9 cellular contexts compared by ENCODE assay signal in genomic region chr6:105428342-105428957, GRCh38. TPM values are rescaled to one million over a fixed set of nuclear protein-coding genes. Genes with fewer than 3 reads are reported as not detected.
DNase-seq lines count a peak whose midpoint lies in the region; ATAC-seq and FAIRE-seq lines count a peak whose summit lies in the region.
"Had no signal": no experiment of that assay in that cellular context is flagged by ENCODE, and none has a peak within 500 bp of the region (broad histone marks: within the 10 kb centered on the region; RNA-seq: fewer than 3 reads in every experiment).

No MANE protein-coding gene starts in this region.

- peak; percentile 89 for DNase-seq in M059J (ENCODE audit: low read depth)
- DNase-seq in myocyte (ENCODE audit: low read depth): peak; percentile 18
- DNase-seq in activated CD4-positive, alpha-beta T cell treated with anti-CD3 and anti-CD28 coated beads, Interleukin-2, amount 10 ng/mL, durations not matched to agents 24 days and 14 days: no peak
- no peak for DNase-seq in immature natural killer cell
- DNase-seq in activated naive CD4-positive, alpha-beta T cell treated with anti-CD3 and anti-CD28 coated beads, Interleukin-2, amount 50 U/mL, for 72 hours (ENCODE audit: low spot score in 2 of 2): no peak
- DNase-seq: NCI-H1105 had no signal

- no peaks in the 10 kb centered on the region for H3K36me3 Mint-ChIP-seq in activated CD4-positive, alpha-beta T cell treated with anti-CD3 and anti-CD28 coated beads, Interleukin-2, amount 10 ng/mL, durations not matched to agents 24 days and 14 days (ENCODE audit: low read depth)
- H3K36me3 Mint-ChIP-seq in immature natural killer cell: no peaks in the 10 kb centered on the region
- H3K36me3 Mint-ChIP-seq in activated naive CD4-positive, alpha-beta T cell treated with anti-CD3 and anti-CD28 coated beads, Interleukin-2, amount 50 U/mL, for 72 hours: no peaks in the 10 kb centered on the region

- peaks cover 38% of the 10 kb centered on the region for H3K4me1 ChIP-seq in ACC112 (ENCODE audit: control insufficient read depth, insufficient read depth, low read length, unreplicated experiment)

- no peaks in the 10 kb centered on the region for H3K27me3 ChIP-seq in ACC112 (ENCODE audit: insufficient read depth, low read length)

- H3K27me3 Mint-ChIP-seq in activated CD4-positive, alpha-beta T cell treated with anti-CD3 and anti-CD28 coated beads, Interleukin-2, amount 10 ng/mL, durations not matched to agents 24 days and 14 days: peaks cover 26% of the 10 kb centered on the region
- H3K27me3 Mint-ChIP-seq in immature natural killer cell (ENCODE audit: low read depth in 3 of 3): no peaks in the 10 kb centered on the region

- H3K36me3 ChIP-seq in ACC112 (ENCODE audit: insufficient read depth, low read length): no peaks in the 10 kb centered on the region

- H3K79me2 ChIP-seq in ACC112 (ENCODE audit: control insufficient read depth, insufficient read depth, low read length, unreplicated experiment): no peaks in the 10 kb centered on the region

- H2AFZ ChIP-seq in ACC112 (ENCODE audit: low read length, unreplicated experiment): peak overlapping the region; percentile 71

- peaks cover 4% of the 10 kb centered on the region for H3K4me1 Mint-ChIP-seq in activated CD4-positive, alpha-beta T cell treated with anti-CD3 and anti-CD28 coated beads, Interleukin-2, amount 10 ng/mL, durations not matched to agents 24 days and 14 days
- no peaks in the 10 kb centered on the region for H3K4me1 Mint-ChIP-seq in immature natural killer cell

- H3K27ac ChIP-seq in ACC112 (ENCODE audit: low read depth, low read length): peak overlapping the region; percentile 88

- H3K9me3 Mint-ChIP-seq in activated CD4-positive, alpha-beta T cell treated with anti-CD3 and anti-CD28 coated beads, Interleukin-2, amount 10 ng/mL, durations not matched to agents 24 days and 14 days: no peaks in the 10 kb centered on the region
- no peaks in the 10 kb centered on the region for H3K9me3 Mint-ChIP-seq in immature natural killer cell
- H3K9me3 Mint-ChIP-seq in activated naive CD4-positive, alpha-beta T cell treated with anti-CD3 and anti-CD28 coated beads, Interleukin-2, amount 50 U/mL, for 72 hours: no peaks in the 10 kb centered on the region

- no peak overlapping the region for H3K4me3 Mint-ChIP-seq in activated CD4-positive, alpha-beta T cell treated with anti-CD3 and anti-CD28 coated beads, Interleukin-2, amount 10 ng/mL, durations not matched to agents 24 days and 14 days
- no peak overlapping the region for H3K4me3 Mint-ChIP-seq in immature natural killer cell

- ATAC-seq in HG03108 (IDR thresholded peaks at IDR 0.05; ENCODE audit: unreplicated experiment): no peak
- no peak for ATAC-seq in activated naive CD4-positive, alpha-beta T cell treated with anti-CD3 and anti-CD28 coated beads, Interleukin-2, amount 50 U/mL, for 72 hours

- H3K27ac Mint-ChIP-seq in activated CD4-positive, alpha-beta T cell treated with anti-CD3 and anti-CD28 coated beads, Interleukin-2, amount 10 ng/mL, durations not matched to agents 24 days and 14 days: no peak overlapping the region
- H3K27ac Mint-ChIP-seq in immature natural killer cell: no peak overlapping the region
- no peak overlapping the region for H3K27ac Mint-ChIP-seq in activated naive CD4-positive, alpha-beta T cell treated with anti-CD3 and anti-CD28 coated beads, Interleukin-2, amount 50 U/mL, for 72 hours

- intact Hi-C loops in activated CD4-positive, alpha-beta T cell treated with anti-CD3 and anti-CD28 coated beads, Interleukin-2, amount 10 ng/mL, durations not matched to agents 24 days and 14 days (cut with micrococcal nuclease): no loop called here

- H3K4me3 ChIP-seq in ACC112 (ENCODE audit: low read depth, low read length): peak overlapping the region; percentile 44; the same call in 1 of the 2 replicates

- FAIRE-seq in endometrium (lab: Jason Lieb, UNC): peak; percentile 82

RNA-seq across cellular contexts. Expression of gene PREP, which starts 25.6 kb away (rescaled TPM):
- total RNA-seq in M059J (2014; rRNA removed; shearing (Covaris generic)): 16.8 and 28.1 TPM in 2 replicates
- 22.2 and 23.9 TPM in 2 replicates for total RNA-seq in myocyte
- polyA plus RNA-seq in myocyte (2012): 33.8 TPM
- total RNA-seq in activated CD4-positive, alpha-beta T cell treated with anti-CD3 and anti-CD28 coated beads, Interleukin-2, amount 10 ng/mL, durations not matched to agents 24 days and 14 days: 55.2 and 56.2 TPM in 2 replicates
- polyA plus RNA-seq in immature natural killer cell: 10 to 100 TPM; 28.1 to 58.3 (median 52.1) TPM
- 10 to 100 TPM; 19.2 to 45.6 TPM for total RNA-seq in activated naive CD4-positive, alpha-beta T cell treated with anti-CD3 and anti-CD28 coated beads, Interleukin-2, amount 50 U/mL, for 72 hours

Comparison
In these comparisons a context has a peak if more than half of its experiments do, and no peak if none do; other contexts are left out.
1. DNase-seq: peak in M059J (single experiment) and myocyte (single experiment); none in activated CD4-positive, alpha-beta T cell treated with anti-CD3 and anti-CD28 coated beads, Interleukin-2, amount 10 ng/mL, durations not matched to agents 24 days and 14 days (single experiment), immature natural killer cell (0 of 3) and activated naive CD4-positive, alpha-beta T cell treated with anti-CD3 and anti-CD28 coated beads, Interleukin-2, amount 50 U/mL, for 72 hours (0 of 2).